15 cellular contexts compared by ENCODE assay signal in the genomic region with DNA sequence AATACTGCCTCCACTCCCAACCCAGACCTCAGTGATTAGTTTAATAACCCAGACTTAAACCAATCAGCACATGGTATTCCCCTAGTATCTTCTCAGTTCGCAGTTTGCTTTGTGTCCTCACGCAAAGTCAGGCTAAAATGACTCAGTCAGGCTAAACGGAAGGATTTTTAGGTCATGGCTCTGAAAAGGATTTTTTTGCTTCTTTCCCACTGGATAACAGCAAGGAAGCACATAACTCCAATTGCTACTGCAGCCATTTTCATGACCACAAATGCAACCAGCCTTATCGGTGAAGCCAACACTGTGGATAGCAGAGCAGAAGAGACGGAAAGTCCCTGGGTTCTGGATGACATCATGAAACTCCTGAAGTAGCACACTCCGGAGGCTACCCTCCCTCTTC.
DNase-seq lines count a peak whose midpoint lies in the region; ATAC-seq and TF ChIP-seq lines count a peak whose summit lies in the region.
"Had no signal": no experiment of that assay in that cellular context is flagged by ENCODE, and none has a peak within 500 bp of the region (broad histone marks: within the 10 kb centered on the region; RNA-seq: fewer than 3 reads in every experiment).

No MANE protein-coding gene starts in this region.

- TF ChIP-seq CTCF in body of pancreas (IDR thresholded peaks at IDR 0.05): no peak

- intact Hi-C loops in body of pancreas (cut with DNase I): no loop called here

- DNase-seq in ACHN (peak; percentile 82), body of pancreas (no peak), kidney glomerular epithelial cell (lab: John Stamatoyannopoulos, UW) (peak; percentile 98), NCI-H510A treated with DMSO at 0.1 percent for 48 hours (lab: John Stamatoyannopoulos, UW) (no peak), NCI-H1417 treated with DMSO at 0.1 percent for 48 hours (lab: John Stamatoyannopoulos, UW) (no peak), GM03348 (ENCODE audit: low spot score) (no peak)
- DNase-seq in activated naive CD4-positive, alpha-beta T cell treated with anti-CD3 and anti-CD28 coated beads, Interleukin-2, amount 50 U/mL, for 72 hours (ENCODE audit: low spot score in 2 of 2): no peak
- DNase-seq: activated gamma-delta T cell, DMS79 treated with DMSO at 0.1 percent for 48 hours, NCI-H1417, NCI-H510A, ovary had no signal

- no peaks in the 10 kb centered on the region for H3K27me3 ChIP-seq in body of pancreas
- H3K27me3 ChIP-seq: ovary had no signal

- no peaks in the 10 kb centered on the region for H3K36me3 ChIP-seq in body of pancreas (replicated peaks in 1 of 2; ENCODE audit: insufficient read depth in 1 of 2, low read depth in 2 of 2)
- H3K36me3 ChIP-seq: ovary had no signal

- no peak overlapping the region for H3K4me3 ChIP-seq in body of pancreas
- H3K4me3 ChIP-seq: ovary had no signal

- H3K4me1 ChIP-seq in body of pancreas: no peaks in the 10 kb centered on the region

- ATAC-seq in HG02759 (IDR thresholded peaks at IDR 0.05; ENCODE audit: unreplicated experiment): peak; percentile 40
- peak; percentile 50 for ATAC-seq in body of pancreas
- ATAC-seq in activated naive CD4-positive, alpha-beta T cell treated with anti-CD3 and anti-CD28 coated beads, Interleukin-2, amount 50 U/mL, for 72 hours: no peak

- H3K9me3 Mint-ChIP-seq in activated naive CD4-positive, alpha-beta T cell treated with anti-CD3 and anti-CD28 coated beads, Interleukin-2, amount 50 U/mL, for 72 hours: no peaks in the 10 kb centered on the region
- H3K9me3 Mint-ChIP-seq: IgD-negative memory B cell had no signal

- H3K36me3 Mint-ChIP-seq in activated naive CD4-positive, alpha-beta T cell treated with anti-CD3 and anti-CD28 coated beads, Interleukin-2, amount 50 U/mL, for 72 hours: no peaks in the 10 kb centered on the region

- TF ChIP-seq POLR2A in body of pancreas (IDR thresholded peaks at IDR 0.05): no peak

- no peaks in the 10 kb centered on the region for H3K9me3 ChIP-seq in body of pancreas
- H3K9me3 ChIP-seq: ovary had no signal

- no peak overlapping the region for H3K27ac Mint-ChIP-seq in activated naive CD4-positive, alpha-beta T cell treated with anti-CD3 and anti-CD28 coated beads, Interleukin-2, amount 50 U/mL, for 72 hours
- H3K27ac Mint-ChIP-seq: IgD-negative memory B cell had no signal

- in situ Hi-C loops in ACHN (cut with HindIII; ENCODE audit: low pct_ligation_motif_present, low pct_unique_long_range_greater_than_20kb, low sequenced_read_pairs): no loop called here

- no peak overlapping the region for H3K27ac ChIP-seq in body of pancreas
- H3K27ac ChIP-seq: ovary, RWPE1 had no signal

- WGBS in body of pancreas, 2 donors: 77 to 84% methylated on average over 6 of the region's 6 CpGs

Comparison
In these comparisons a context has a peak if more than half of its experiments do, and no peak if none do; other contexts are left out.
1. DNase-seq: peak in ACHN (single experiment) and kidney glomerular epithelial cell (single experiment); none in body of pancreas (0 of 4), activated naive CD4-positive, alpha-beta T cell treated with anti-CD3 and anti-CD28 coated beads, Interleukin-2, amount 50 U/mL, for 72 hours (0 of 2), NCI-H510A treated with DMSO at 0.1 percent for 48 hours (single experiment), NCI-H1417 treated with DMSO at 0.1 percent for 48 hours (single experiment) and GM03348 (single experiment).
2. ATAC-seq: peak in HG02759 (single experiment) and body of pancreas (single experiment); none in activated naive CD4-positive, alpha-beta T cell treated with anti-CD3 and anti-CD28 coated beads, Interleukin-2, amount 50 U/mL, for 72 hours (0 of 2).